Comparison of ENCODE assay signal across 1 cellular context in the genomic region with DNA sequence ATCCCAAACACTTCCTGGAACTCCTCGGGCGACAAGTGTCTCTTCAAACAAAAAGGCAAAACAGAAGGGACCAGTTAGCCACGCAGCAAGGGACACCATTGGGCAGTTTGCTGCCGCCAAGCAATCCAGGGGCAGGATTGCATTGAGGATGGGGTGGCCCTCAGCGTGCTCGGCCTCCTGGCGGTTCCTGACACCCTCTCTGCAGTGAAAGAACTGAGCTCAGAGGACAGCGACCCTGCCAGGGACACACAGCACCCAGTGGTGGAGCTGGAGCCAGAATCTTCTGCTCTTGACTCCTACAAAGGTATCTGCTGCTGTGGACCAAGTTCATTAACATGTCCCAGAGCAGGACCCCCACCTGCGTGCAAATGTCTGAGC.
TF ChIP-seq lines count a peak whose summit lies in the region.

No MANE protein-coding gene starts in this region.

TF ChIP-seq in IMR-90, 13 proteins besides CTCF, POLR2A, EP300 and RAD21:
- TF ChIP-seq RCOR1 (IDR thresholded peaks at IDR 0.05; ENCODE audit: insufficient replicate concordance, low read length) = no peak
- TF ChIP-seq ELK1 (IDR thresholded peaks at IDR 0.05; ENCODE audit: borderline replicate concordance, low read depth, low read length) = no peak
- no peak for TF ChIP-seq SMC3 (IDR thresholded peaks at IDR 0.05; ENCODE audit: low read depth, low read length)
- TF ChIP-seq BHLHE40 (IDR thresholded peaks at IDR 0.05; ENCODE audit: low read depth, low read length) = no peak
- TF ChIP-seq MXI1 (IDR thresholded peaks at IDR 0.05; ENCODE audit: borderline replicate concordance, low read depth, low read length) = no peak
- TF ChIP-seq CEBPB (IDR thresholded peaks at IDR 0.05; ENCODE audit: low read depth, low read length) = no peak
- TF ChIP-seq FOS (IDR thresholded peaks at IDR 0.05; ENCODE audit: low read depth, low read length) = no peak
- no peak for TF ChIP-seq USF2 (IDR thresholded peaks at IDR 0.05; ENCODE audit: low read depth, low read length)
- TF ChIP-seq MAZ (IDR thresholded peaks at IDR 0.05; ENCODE audit: borderline replicate concordance, low read depth, low read length) = no peak
- TF ChIP-seq RFX5 (IDR thresholded peaks at IDR 0.05; ENCODE audit: low read depth, low read length) = no peak
- no peak for TF ChIP-seq CHD1 (IDR thresholded peaks at IDR 0.05; ENCODE audit: low read depth, low read length)
- no peak for TF ChIP-seq NFE2L2 (IDR thresholded peaks at IDR 0.05; ENCODE audit: low read depth, low read length)
- TF ChIP-seq MAFK (IDR thresholded peaks at IDR 0.05; ENCODE audit: low read depth, low read length) = no peak
